In genomic region chrX:26871967-26872366, GRCh38 we compare ENCODE assay signal across 28 cellular contexts.
"Had no signal": no experiment of that assay in that cellular context is flagged by ENCODE, and none has a peak within 500 bp of the region (broad histone marks: within the 10 kb centered on the region; RNA-seq: fewer than 3 reads in every experiment).

No MANE protein-coding gene starts in this region.

- H3K4me1 ChIP-seq: ascending aorta, breast epithelium, colonic mucosa had no signal

- H3K9me3 ChIP-seq: ascending aorta, colonic mucosa had no signal

- DNase-seq: activated CD4-positive, alpha-beta memory T cell treated with anti-CD3 and anti-CD28 coated beads, Interleukin-2, amount 10 ng/mL, durations not matched to agents 7 days and 5 days; activated CD4-positive, alpha-beta T cell treated with anti-CD3 and anti-CD28 coated beads for 1 hour; activated CD4-positive, alpha-beta T cell treated with anti-CD3 and anti-CD28 coated beads for 4 hours; activated CD4-positive, alpha-beta T cell treated with anti-CD3 and anti-CD28 coated beads, Interleukin-2, amount 10 ng/mL, durations not matched to agents 7 days and 5 days; activated CD4-positive, alpha-beta T cell treated with anti-CD3 and anti-CD28 coated beads, Interleukin-2, amount 50 U/mL, for 4 hours; activated CD8-positive, alpha-beta memory T cell treated with anti-CD3 and anti-CD28 coated beads, Interleukin-2, amount 50 U/mL, for 48 hours; activated gamma-delta T cell; activated naive CD4-positive, alpha-beta T cell; activated naive CD4-positive, alpha-beta T cell treated with anti-CD3 and anti-CD28 coated beads, Interleukin-2, amount 10 ng/mL, durations not matched to agents 7 days and 5 days; activated naive CD8-positive, alpha-beta T cell treated with anti-CD3 and anti-CD28 coated beads, Interleukin-2, amount 10 ng/mL, durations not matched to agents 7 days and 5 days; activated T-cell treated with anti-CD3 and anti-CD28 coated beads for 4 hours; activated T-cell treated with anti-CD3 and anti-CD28 coated beads, Interleukin-2, amount 50 U/mL, for 24 hours; activated T-cell treated with anti-CD3 and anti-CD28 coated beads, Interleukin-2, amount 50 U/mL, for 72 hours; central memory CD4-positive, alpha-beta T cell; cerebellar nuclear complex; colonic mucosa; effector CD8-positive, alpha-beta T cell; foreskin fibroblast; head of caudate nucleus; T-helper 17 cell; T1000 had no signal

- H3K27ac ChIP-seq: ascending aorta, breast epithelium, cardiac muscle cell, colonic mucosa, VCaP had no signal

- H3K27me3 ChIP-seq: ascending aorta, cardiac muscle cell, colonic mucosa had no signal

- ATAC-seq: activated naive CD4-positive, alpha-beta T cell treated with anti-CD3 and anti-CD28 coated beads, Interleukin-2, amount 50 U/mL, for 72 hours; activated T-cell treated with anti-CD3 and anti-CD28 coated beads, Interleukin-2, amount 50 U/mL, for 72 hours; esophagus mucosa; T-helper 17 cell; WTC11 had no signal

- H3K36me3 ChIP-seq: ascending aorta, breast epithelium, cardiac muscle cell, colonic mucosa had no signal

- H3K4me3 ChIP-seq: ascending aorta, breast epithelium, cardiac muscle cell, colonic mucosa had no signal
